ENCODE assay signal across 14 cellular contexts in the genomic region with DNA sequence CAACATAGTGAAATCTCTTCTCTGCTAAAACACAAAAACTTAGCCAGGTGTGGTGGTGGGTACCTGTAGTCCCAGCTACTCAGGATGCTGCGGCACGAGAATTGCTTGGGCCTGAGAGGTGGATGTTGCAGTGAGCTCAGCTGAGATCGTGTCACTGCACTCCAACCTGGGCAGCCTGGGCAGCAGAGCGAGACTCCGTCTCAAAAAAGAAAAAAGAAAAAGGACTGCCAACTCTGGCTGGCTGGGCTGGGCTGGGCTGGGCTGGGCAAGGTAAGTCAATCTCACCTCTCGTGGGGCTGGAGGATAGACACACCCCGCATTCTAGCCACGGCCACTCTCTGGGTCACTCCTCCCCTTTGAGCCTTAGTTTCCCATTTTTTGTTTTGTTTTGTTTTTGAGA. TPM values are rescaled to one million over a fixed set of nuclear protein-coding genes. Genes with fewer than 3 reads are reported as not detected.
DNase-seq lines count a peak whose midpoint lies in the region; ATAC-seq, FAIRE-seq and TF ChIP-seq lines count a peak whose summit lies in the region.
"Had no signal": no experiment of that assay in that cellular context is flagged by ENCODE, and none has a peak within 500 bp of the region (broad histone marks: within the 10 kb centered on the region; RNA-seq: fewer than 3 reads in every experiment).

No MANE protein-coding gene starts in this region.

- no peak overlapping the region for H3K4me3 Mint-ChIP-seq in Calu3 (ENCODE audit: low read depth, unreplicated experiment)
- H3K4me3 Mint-ChIP-seq: CD4-positive, alpha-beta memory T cell had no signal

- TF ChIP-seq CTCF in DOHH2 (IDR thresholded peaks at IDR 0.05; ENCODE audit: low read depth, low read length, poor library complexity, severe bottlenecking) (no peak), gastroesophageal sphincter (IDR thresholded peaks at IDR 0.05) (no peak), D721Med (IDR thresholded peaks at IDR 0.05; ENCODE audit: insufficient read depth, missing control alignments) (no peak), Calu3 (IDR thresholded peaks at IDR 0.05; ENCODE audit: unreplicated experiment) (no peak)

- DNase-seq in D721Med (ENCODE audit: insufficient read length, low spot score): no peak
- no peak for DNase-seq in Calu3
- DNase-seq: ACHN; CD4-positive, alpha-beta memory T cell; IMR-90; NCI-H187 treated with DMSO at 0.1 percent for 48 hours; NCI-H446; Peyer's patch; SHP77 treated with DMSO at 0.1 percent for 48 hours had no signal

- H3K9me3 Mint-ChIP-seq in Calu3 (ENCODE audit: low read depth, unreplicated experiment): no peaks in the 10 kb centered on the region
- H3K9me3 Mint-ChIP-seq: CD4-positive, alpha-beta memory T cell had no signal

- H3K27ac Mint-ChIP-seq in Calu3 (ENCODE audit: unreplicated experiment): no peak overlapping the region

- no peak for TF ChIP-seq POLR2A in gastroesophageal sphincter (IDR thresholded peaks at IDR 0.05)

- H3K4me3 ChIP-seq in DOHH2 (ENCODE audit: low read length) (peak overlapping the region; percentile 42), gastroesophageal sphincter (no peak overlapping the region)
- H3K4me3 ChIP-seq: Peyer's patch had no signal

- WGBS in gastroesophageal sphincter (ENCODE audit: low coverage in 1 of 2), 2 donors: 76 to 100% methylated on average over 1 to 7 of the region's 8 CpGs

- H3K4me1 Mint-ChIP-seq in Calu3 (ENCODE audit: low read depth, unreplicated experiment): peaks cover 4% of the 10 kb centered on the region

- H3K27me3 Mint-ChIP-seq in Calu3 (ENCODE audit: unreplicated experiment): no peaks in the 10 kb centered on the region
- H3K27me3 Mint-ChIP-seq: CD4-positive, alpha-beta memory T cell had no signal

- intact Hi-C loops in Calu3 (cut with micrococcal nuclease; ENCODE audit: unreplicated experiment): no loop called here

- BruUV-seq in Calu3 (replicated peaks; lab: Mats Ljungman, UMichigan): no TSS peak

- H3K36me3 Mint-ChIP-seq in Calu3 (ENCODE audit: insufficient read depth, unreplicated experiment): peaks cover 12% of the 10 kb centered on the region

- H3K4me1 ChIP-seq in DOHH2 (ENCODE audit: control insufficient read depth, low read length) (peaks cover 86% of the 10 kb centered on the region), gastroesophageal sphincter (peaks cover 19 to 63% (median 31%) of the 10 kb centered on the region in 3 donors)

- H3K9me3 ChIP-seq in DOHH2 (ENCODE audit: control insufficient read depth, insufficient read depth, low read length) (no peaks in the 10 kb centered on the region), gastroesophageal sphincter (no peaks in the 10 kb centered on the region)
- H3K9me3 ChIP-seq: Peyer's patch had no signal

- no peak for TF ChIP-seq EP300 in gastroesophageal sphincter (IDR thresholded peaks at IDR 0.05)

- H3K4me2 ChIP-seq in DOHH2 (ENCODE audit: low read length): peak overlapping the region; percentile 54

- no peak for FAIRE-seq in D721Med (lab: Jason Lieb, UNC)

- H3K27me3 ChIP-seq in DOHH2 (ENCODE audit: control insufficient read depth, low read length): no peaks in the 10 kb centered on the region
- H3K27me3 ChIP-seq in gastroesophageal sphincter: no peaks in the 10 kb centered on the region
- H3K27me3 ChIP-seq: Peyer's patch had no signal

- ATAC-seq in gastroesophageal sphincter: no peak
- ATAC-seq in HG03159 (IDR thresholded peaks at IDR 0.05; ENCODE audit: unreplicated experiment): no peak

- peaks cover 20% of the 10 kb centered on the region for H3F3A ChIP-seq in DOHH2 (ENCODE audit: control insufficient read depth, insufficient read depth)

- no peaks in the 10 kb centered on the region for H4K20me1 ChIP-seq in DOHH2 (ENCODE audit: control insufficient read depth, insufficient read depth, low read depth, low read length)

- CTCF ChIA-PET in Calu3 (lab: Charles Lee): interaction anchor here (0.6 to 0.7 kb wide), 2 partner anchors 10 to 91 kb away, joined by 3 to 4 read pairs; no protein-coding TSS in a partner anchor

- peak overlapping the region; percentile 82 for H3K27ac ChIP-seq in DOHH2 (ENCODE audit: low read depth, low read length)
- peak overlapping the region; percentile 56 for H3K27ac ChIP-seq in angular gyrus (ENCODE audit: low read depth, low read length)
- H3K27ac ChIP-seq in gastroesophageal sphincter: peak overlapping the region; percentile 2 to 100 (median 84)
- H3K27ac ChIP-seq in temporal lobe (ENCODE audit: low read depth, low read length): peak overlapping the region; percentile 52
- H3K27ac ChIP-seq: Peyer's patch had no signal

- H3K79me2 ChIP-seq in DOHH2 (ENCODE audit: control insufficient read depth, low read length): peaks cover 20% of the 10 kb centered on the region

- H3K36me3 ChIP-seq in DOHH2 (ENCODE audit: control insufficient read depth, low read length): peaks cover 2% of the 10 kb centered on the region; the same call in 1 of the 2 replicates
- no peaks in the 10 kb centered on the region for H3K36me3 ChIP-seq in gastroesophageal sphincter
- H3K36me3 ChIP-seq: Peyer's patch had no signal

- H3K9me2 ChIP-seq in DOHH2 (replicated peaks; ENCODE audit: control insufficient read depth, low read length): no peaks in the 10 kb centered on the region

RNA-seq across cellular contexts. Expression of a gene that starts 26.9 kb away (rescaled TPM):
- 10 to 100 TPM; 26.1 to 50.7 (median 37.0) TPM for total RNA-seq in gastroesophageal sphincter
- total RNA-seq in temporal lobe: 6.1 TPM
- total RNA-seq in Calu3 (2022): 4.6 and 6.3 TPM in 2 replicates

RNA-seq across cellular contexts. Expression of a gene that starts 37.9 kb away (rescaled TPM):
- 100 to 1,000 TPM in 1 of 4 donors, 10 to 100 TPM in 3; 59.3 to 163 (median 84.1) TPM for total RNA-seq in gastroesophageal sphincter
- 12.5 TPM for total RNA-seq in temporal lobe
- total RNA-seq in Calu3 (2022): 57.3 and 64.1 TPM in 2 replicates

RNA-seq across cellular contexts. Expression of a gene that starts 59.8 kb away (rescaled TPM):
- 10 to 100 TPM; 26.7 to 44.5 (median 39.2) TPM for total RNA-seq in gastroesophageal sphincter
- 25.6 TPM for total RNA-seq in temporal lobe
- 53.3 and 68.5 TPM in 2 replicates for total RNA-seq in Calu3 (2022)
